Comparison of ENCODE assay signal across 24 cellular contexts in the genomic region with DNA sequence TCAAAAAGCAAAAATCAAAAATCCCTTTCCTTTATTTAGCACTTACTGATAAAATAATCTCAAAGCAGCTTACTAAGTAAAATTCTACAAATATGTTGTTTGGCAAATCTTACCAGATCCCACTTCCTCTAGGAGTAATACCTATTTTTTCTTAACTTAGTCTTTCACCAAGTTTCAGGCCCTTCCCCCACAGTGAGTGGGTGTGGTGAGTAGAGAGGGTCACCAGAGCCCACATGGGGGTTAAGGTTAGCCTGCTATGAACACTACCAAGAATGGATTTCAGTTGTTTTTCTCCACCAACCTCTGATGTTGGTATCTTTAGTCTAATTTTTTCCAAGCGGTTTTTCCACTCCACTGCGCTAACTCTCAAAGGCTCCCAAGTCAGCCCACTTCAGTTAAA. TPM values are rescaled to one million over a fixed set of nuclear protein-coding genes. Genes with fewer than 3 reads are reported as not detected.
DNase-seq lines count a peak whose midpoint lies in the region; ATAC-seq, FAIRE-seq and TF ChIP-seq lines count a peak whose summit lies in the region.
"Had no signal": no experiment of that assay in that cellular context is flagged by ENCODE, and none has a peak within 500 bp of the region (broad histone marks: within the 10 kb centered on the region; RNA-seq: fewer than 3 reads in every experiment).

No MANE protein-coding gene starts in this region.

- BruUV-seq in K562 (replicated peaks; lab: Mats Ljungman, UMichigan), result no TSS peak

- H3K4me3 Mint-ChIP-seq in activated CD4-positive, alpha-beta memory T cell treated with anti-CD3 and anti-CD28 coated beads for 36 hours, result no peak overlapping the region
- no peak overlapping the region for H3K4me3 Mint-ChIP-seq in activated CD4-positive, alpha-beta memory T cell treated with anti-CD3 and anti-CD28 coated beads, Interleukin-2, amount 10 ng/mL, durations not matched to agents 7 days and 5 days
- no peak overlapping the region for H3K4me3 Mint-ChIP-seq in WTC11
- H3K4me3 Mint-ChIP-seq: CD4-positive, alpha-beta T cell had no signal

- H3K9me1 ChIP-seq in K562 (ENCODE audit: control insufficient read depth, insufficient read depth, low read length), result no peaks in the 10 kb centered on the region

- intact Hi-C loops in activated CD4-positive, alpha-beta memory T cell treated with anti-CD3 and anti-CD28 coated beads for 36 hours (cut with micrococcal nuclease), result no loop called here
- intact Hi-C loops in K562 (cut with micrococcal nuclease) (no loop called here), thyroid gland (cut with DNase I) (no loop called here)

- peak; percentile 10 for DNase-seq in activated CD4-positive, alpha-beta memory T cell treated with anti-CD3 and anti-CD28 coated beads for 36 hours
- DNase-seq in activated CD4-positive, alpha-beta memory T cell treated with anti-CD3 and anti-CD28 coated beads, Interleukin-2, amount 10 ng/mL, durations not matched to agents 7 days and 5 days, result no peak
- DNase-seq in OCI-M1 (lab: John Stamatoyannopoulos, UW) (peak; percentile 4), K562 (ENCODE audit: extremely low read depth in 1 of 4, low spot score in 3 of 4) (peak in 2 of 4 experiments; percentile 15 to 23), RKO (ENCODE audit: low spot score) (no peak), WTC11 (ENCODE audit: low spot score) (no peak), thyroid gland (no peak)
- DNase-seq: AML-193; CD4-positive, alpha-beta T cell; IMR-90; NCI-H1048; NCI-H1417; NCI-H1694 treated with DMSO at 0.1 percent for 48 hours; NCI-H2081; NCI-H2227 treated with DMSO at 0.1 percent for 48 hours; NCI-H526 treated with DMSO at 0.1 percent for 48 hours; SHP77 treated with DMSO at 0.1 percent for 48 hours had no signal

- no peak for TF ChIP-seq POLR2A in K562 (conservative IDR thresholded peaks at IDR 0.05)
- no peak for TF ChIP-seq POLR2A in thyroid gland (IDR thresholded peaks at IDR 0.05)

- no peaks in the 10 kb centered on the region for H3K27me3 Mint-ChIP-seq in activated CD4-positive, alpha-beta memory T cell treated with anti-CD3 and anti-CD28 coated beads for 36 hours
- H3K27me3 Mint-ChIP-seq in activated CD4-positive, alpha-beta memory T cell treated with anti-CD3 and anti-CD28 coated beads, Interleukin-2, amount 10 ng/mL, durations not matched to agents 7 days and 5 days, result no peaks in the 10 kb centered on the region
- no peaks in the 10 kb centered on the region for H3K27me3 Mint-ChIP-seq in WTC11 (ENCODE audit: low read depth)
- H3K27me3 Mint-ChIP-seq: CD4-positive, alpha-beta T cell had no signal

- in situ Hi-C loops in K562 (cut with MboI), result no loop called here

- H3K27ac Mint-ChIP-seq in activated CD4-positive, alpha-beta memory T cell treated with anti-CD3 and anti-CD28 coated beads for 36 hours, result no peak overlapping the region
- H3K27ac Mint-ChIP-seq in activated CD4-positive, alpha-beta memory T cell treated with anti-CD3 and anti-CD28 coated beads, Interleukin-2, amount 10 ng/mL, durations not matched to agents 7 days and 5 days, result no peak overlapping the region
- H3K27ac Mint-ChIP-seq in WTC11, result no peak overlapping the region
- H3K27ac Mint-ChIP-seq: CD4-positive, alpha-beta T cell had no signal

- H3K27ac ChIP-seq in KMS-11 (no peak overlapping the region), K562 (ENCODE audit: extremely low read depth, low read depth, low read length) (no peak overlapping the region), thyroid gland (no peak overlapping the region)
- H3K27ac ChIP-seq: A549; BLaER1 treated with 17β-estradiol and CSF1 and Interleukin-3, amounts not matched to agents 10 nM and 100 nM had no signal

- 73% methylated on average over 2 of the region's 2 CpGs for WGBS in K562 (ENCODE audit: insufficient coverage, low coverage, missing lambda C conversion rate)
- 94 to 96% methylated on average over 2 of the region's 2 CpGs for WGBS in thyroid gland, 2 donors

- H4K20me1 ChIP-seq in KMS-11 (ENCODE audit: insufficient read depth) (peaks cover 24% of the 10 kb centered on the region; the same call in 1 of the 2 replicates), K562 (replicated peaks; ENCODE audit: control insufficient read depth, insufficient read depth, low read length) (no peaks in the 10 kb centered on the region)

- H3K27me3 ChIP-seq in KMS-11 (ENCODE audit: insufficient read depth, low read depth) (no peaks in the 10 kb centered on the region), K562 (ENCODE audit: control insufficient read depth in 2 of 2, insufficient read depth in 2 of 2, low read length in 2 of 2) (no peaks in the 10 kb centered on the region), thyroid gland (no peaks in the 10 kb centered on the region)
- H3K27me3 ChIP-seq: BLaER1 treated with 17β-estradiol and CSF1 and Interleukin-3, amounts not matched to agents 10 nM and 100 nM had no signal

- ATAC-seq in K562 (peak; percentile 41), WTC11 (no peak)
- ATAC-seq: A549, Panc1 had no signal

- H3K9me3 ChIP-seq in K562 (replicated peaks; ENCODE audit: control insufficient read depth, insufficient read depth, low read depth, low read length) (peaks cover 6% of the 10 kb centered on the region), thyroid gland (no peaks in the 10 kb centered on the region)

- H3K4me2 ChIP-seq in KMS-11 (0 out of 2 replicates have a peak overlapping the region, but pooled peaks have one; percentile 34), K562 (ENCODE audit: insufficient read depth, low read length) (no peak overlapping the region)
- H3K4me2 ChIP-seq: A549 had no signal

- TF ChIP-seq RAD21 in K562 (CRISPR knock-in tag; conservative IDR thresholded peaks at IDR 0.05 in 1 of 2, IDR thresholded peaks at IDR 0.05 in 1 of 2), result no peak

- POLR2A ChIA-PET in activated CD4-positive, alpha-beta memory T cell treated with anti-CD3 and anti-CD28 coated beads for 36 hours (lab: Charles Lee), result no interaction called here
- POLR2A ChIA-PET in activated CD4-positive, alpha-beta memory T cell treated with anti-CD3 and anti-CD28 coated beads, Interleukin-2, amount 10 ng/mL, durations not matched to agents 7 days and 5 days (lab: Charles Lee), result no interaction called here
- POLR2A ChIA-PET in K562 (lab: Yijun Ruan, JAX) (no interaction called here), WTC11 (lab: Charles Lee) (no interaction called here)

- peaks cover 23% of the 10 kb centered on the region for H3K36me3 Mint-ChIP-seq in activated CD4-positive, alpha-beta memory T cell treated with anti-CD3 and anti-CD28 coated beads for 36 hours
- peaks cover 27% of the 10 kb centered on the region for H3K36me3 Mint-ChIP-seq in activated CD4-positive, alpha-beta memory T cell treated with anti-CD3 and anti-CD28 coated beads, Interleukin-2, amount 10 ng/mL, durations not matched to agents 7 days and 5 days (ENCODE audit: low read depth)
- peaks cover 29% of the 10 kb centered on the region for H3K36me3 Mint-ChIP-seq in WTC11

- H3K9ac ChIP-seq in KMS-11 (no peak overlapping the region), K562 (ENCODE audit: insufficient read depth in 1 of 2, low read depth in 2 of 2, low read length in 2 of 2) (no peak overlapping the region)
- H3K9ac ChIP-seq: BLaER1 treated with 17β-estradiol and CSF1 and Interleukin-3, amounts not matched to agents 10 nM and 100 nM had no signal

- CTCF ChIA-PET in activated CD4-positive, alpha-beta memory T cell treated with anti-CD3 and anti-CD28 coated beads for 36 hours (lab: Charles Lee), result interaction anchor here (0.8 kb wide), 1 partner anchor 1518 kb away, joined by 3 read pairs; no protein-coding TSS in a partner anchor
- CTCF ChIA-PET in activated CD4-positive, alpha-beta memory T cell treated with anti-CD3 and anti-CD28 coated beads, Interleukin-2, amount 10 ng/mL, durations not matched to agents 7 days and 5 days (lab: Charles Lee), result no interaction called here
- CTCF ChIA-PET in K562 (lab: Yijun Ruan, JAX; ENCODE audit: low intra/inter-chr PET ratio), result no interaction called here
- CTCF ChIA-PET in WTC11 (lab: Charles Lee), result no interaction called here

- H3K36me3 ChIP-seq in KMS-11 (ENCODE audit: insufficient read depth) (no peaks in the 10 kb centered on the region), K562 (ENCODE audit: control insufficient read depth, insufficient read depth, low read length) (peaks cover 18% of the 10 kb centered on the region), thyroid gland (peaks cover 3 to 9% of the 10 kb centered on the region in 2 donors)

- no peak for TF ChIP-seq EP300 in K562 (IDR thresholded peaks at IDR 0.05; ENCODE audit: low read length)

- H3K4me1 ChIP-seq in KMS-11 (ENCODE audit: low read depth, poor library complexity, severe bottlenecking) (peaks cover 41% of the 10 kb centered on the region), K562 (replicated peaks in 1 of 2; ENCODE audit: control insufficient read depth in 2 of 2, insufficient read depth in 2 of 2, low read length in 2 of 2) (peaks cover 0 to 21% of the 10 kb centered on the region in 2 experiments; a peak in 4 of 5 replicates), thyroid gland (peaks cover 0 to under 1% of the 10 kb centered on the region in 2 donors)
- H3K4me1 ChIP-seq: A549 had no signal

- H3K4me3 ChIP-seq in KMS-11 (IDR thresholded peaks at IDR 0.05; ENCODE audit: insufficient read depth, low read depth, low read length) (no peak overlapping the region), K562 (no peak overlapping the region), thyroid gland (replicated peaks in 1 of 3) (no peak overlapping the region)
- H3K4me3 ChIP-seq: A549; BLaER1 treated with 17β-estradiol and CSF1 and Interleukin-3, amounts not matched to agents 10 nM and 100 nM had no signal

- peaks cover 31% of the 10 kb centered on the region for H3K4me1 Mint-ChIP-seq in activated CD4-positive, alpha-beta memory T cell treated with anti-CD3 and anti-CD28 coated beads for 36 hours (ENCODE audit: low read depth)
- peaks cover 19% of the 10 kb centered on the region for H3K4me1 Mint-ChIP-seq in activated CD4-positive, alpha-beta memory T cell treated with anti-CD3 and anti-CD28 coated beads, Interleukin-2, amount 10 ng/mL, durations not matched to agents 7 days and 5 days
- peaks cover 48% of the 10 kb centered on the region for H3K4me1 Mint-ChIP-seq in WTC11

- TF ChIP-seq CTCF in KMS-11 (conservative IDR thresholded peaks at IDR 0.05; ENCODE audit: low read depth, low read length), result no peak
- no peak for TF ChIP-seq CTCF in K562 (IDR thresholded peaks at IDR 0.05 in 2 of 3, conservative IDR thresholded peaks at IDR 0.05 in 1 of 3; ENCODE audit: insufficient read depth in 2 of 3, low read depth in 1 of 3, low read length in 3 of 3)
- TF ChIP-seq CTCF in WTC11 (IDR thresholded peaks at IDR 0.05), result no peak
- TF ChIP-seq CTCF in thyroid gland (IDR thresholded peaks at IDR 0.05), result no peak

- peaks cover 6% of the 10 kb centered on the region for H3K9me3 Mint-ChIP-seq in activated CD4-positive, alpha-beta memory T cell treated with anti-CD3 and anti-CD28 coated beads for 36 hours
- peaks cover 10% of the 10 kb centered on the region for H3K9me3 Mint-ChIP-seq in activated CD4-positive, alpha-beta memory T cell treated with anti-CD3 and anti-CD28 coated beads, Interleukin-2, amount 10 ng/mL, durations not matched to agents 7 days and 5 days
- peaks cover 21% of the 10 kb centered on the region for H3K9me3 Mint-ChIP-seq in WTC11

- H2AFZ ChIP-seq in KMS-11 (ENCODE audit: low read depth) (no peak overlapping the region), K562 (ENCODE audit: low read depth, low read length) (no peak overlapping the region)

- FAIRE-seq in K562 (lab: Jason Lieb, UNC), result no peak
- FAIRE-seq: A549, D721Med, GM19239, H54 had no signal

- peaks cover 78% of the 10 kb centered on the region for H3K79me2 ChIP-seq in KMS-11 (ENCODE audit: insufficient read depth, low read depth)
- H3K79me2 ChIP-seq in K562 (ENCODE audit: control insufficient read depth, insufficient read depth, low read length), result peaks cover 86% of the 10 kb centered on the region

RNA-seq across cellular contexts. Expression of a gene that starts 23.2 kb away (rescaled TPM):
- total RNA-seq in activated CD4-positive, alpha-beta memory T cell treated with anti-CD3 and anti-CD28 coated beads for 36 hours, result 10 to 100 TPM; 19.7 to 22.1 TPM
- 10 to 100 TPM; 20.3 to 21.3 TPM for total RNA-seq in activated CD4-positive, alpha-beta memory T cell treated with anti-CD3 and anti-CD28 coated beads, Interleukin-2, amount 10 ng/mL, durations not matched to agents 7 days and 5 days
- 36.2 and 82.6 TPM in 2 replicates for total RNA-seq in K562 (2011; cell fraction: chromatin; rRNA removed; ENCODE audit: low replicate concordance)
- 16.4 and 20.0 TPM in 2 replicates for total RNA-seq in K562 (2011; cell fraction: nucleolus; rRNA removed)
- 45.8 and 72.1 TPM in 2 replicates for total RNA-seq in K562 (2011; cell fraction: nucleoplasm; rRNA removed)
- total RNA-seq in K562 (2014; rRNA removed) (12.0 and 12.5 TPM in 2 replicates), K562 (2014; rRNA removed; fragmentation: Illumina TruSeq; extraction: Trizol) (19.3 and 22.7 TPM in 2 replicates), K562 (2015; rRNA removed; fragmentation: Illumina TruSeq; extraction: Trizol) (19.0 and 19.1 TPM in 2 replicates), K562 (2021) (21.3 and 23.9 TPM in 2 replicates), WTC11 (2021) (50.7 to 60.6 TPM (median 57.8 TPM) in 3 replicates), thyroid gland (10 to 100 TPM; 38.7 to 81.6 (median 42.3) TPM)
- polyA plus RNA-seq in K562 (2011; rRNA removed) (9.4 and 11.7 TPM in 2 replicates), K562 (2014; fragmentation: Illumina TruSeq; extraction: Trizol) (15.9 and 19.0 TPM in 2 replicates), K562 (2014; fragmentation: Nextera tagmentation; extraction: Ambion mirVana) (1 to 10 TPM; 2.9 to 3.0 TPM), K562 (2014; rRNA removed) (7.6 and 9.1 TPM in 2 replicates)
- polyA plus RNA-seq in K562 (2011; cell fraction: cytosol; rRNA removed), result 4.3 and 6.1 TPM in 2 replicates
- polyA plus RNA-seq in K562 (2011; cell fraction: nucleus; rRNA removed), result 32.0 and 34.2 TPM in 2 replicates
- 7.6 and 10.3 TPM in 2 replicates for polyA plus RNA-seq in K562 (2012)
- 16.1 and 16.3 TPM in 2 replicates for polyA minus RNA-seq in K562 (2011; rRNA and poly(A)+ RNA removed)
- polyA minus RNA-seq in K562 (2011; cell fraction: cytosol; rRNA and poly(A)+ RNA removed), result 5.3 and 7.3 TPM in 2 replicates
- polyA minus RNA-seq in K562 (2011; cell fraction: nucleus; rRNA and poly(A)+ RNA removed), result 23.2 and 48.8 TPM in 2 replicates

RNA-seq across cellular contexts. Expression of a gene that starts 23.3 kb away (rescaled TPM):
- under 1 TPM; 0.46 to 0.69 TPM for total RNA-seq in activated CD4-positive, alpha-beta memory T cell treated with anti-CD3 and anti-CD28 coated beads for 36 hours
- under 1 TPM; 0.35 to 0.55 TPM for total RNA-seq in activated CD4-positive, alpha-beta memory T cell treated with anti-CD3 and anti-CD28 coated beads, Interleukin-2, amount 10 ng/mL, durations not matched to agents 7 days and 5 days
- total RNA-seq in K562 (2011; cell fraction: chromatin; rRNA removed; ENCODE audit: low replicate concordance), result 0.39 TPM in 1 of 2 replicates, not detected in the other
- total RNA-seq in K562 (2011; cell fraction: nucleolus; rRNA removed), result 0.83 TPM in 1 of 2 replicates, not detected in the other
- 1.1 TPM in 1 of 2 replicates, not detected in the other for total RNA-seq in K562 (2011; cell fraction: nucleoplasm; rRNA removed)
- total RNA-seq in K562 (2014; rRNA removed), result 0.29 and 0.77 TPM in 2 replicates
- 0.36 and 0.51 TPM in 2 replicates for total RNA-seq in K562 (2014; rRNA removed; fragmentation: Illumina TruSeq; extraction: Trizol)
- 0.53 and 1.2 TPM in 2 replicates for total RNA-seq in K562 (2015; rRNA removed; fragmentation: Illumina TruSeq; extraction: Trizol)
- 0.40 and 0.91 TPM in 2 replicates for total RNA-seq in K562 (2021)
- 0.19 and 0.54 TPM in 2 replicates for polyA plus RNA-seq in K562 (2011; rRNA removed)
- 0.22 and 0.29 TPM in 2 replicates for polyA plus RNA-seq in K562 (2011; cell fraction: cytosol; rRNA removed)
- polyA plus RNA-seq in K562 (2011; cell fraction: nucleus; rRNA removed), result 0.66 and 0.81 TPM in 2 replicates
- polyA plus RNA-seq in K562 (2012), result 0.70 and 1.7 TPM in 2 replicates
- 0.15 and 0.25 TPM in 2 replicates for polyA plus RNA-seq in K562 (2014; fragmentation: Illumina TruSeq; extraction: Trizol)
- under 1 TPM; 0.08 to 0.11 TPM for polyA plus RNA-seq in K562 (2014; fragmentation: Nextera tagmentation; extraction: Ambion mirVana)
- 0.47 and 0.48 TPM in 2 replicates for polyA plus RNA-seq in K562 (2014; rRNA removed)
- 0.15 and 0.32 TPM in 2 replicates for polyA minus RNA-seq in K562 (2011; rRNA and poly(A)+ RNA removed)
- 0.76 TPM in 1 of 2 replicates, not detected in the other for polyA minus RNA-seq in K562 (2011; cell fraction: cytosol; rRNA and poly(A)+ RNA removed)
- 0.44 and 1.1 TPM in 2 replicates for polyA minus RNA-seq in K562 (2011; cell fraction: nucleus; rRNA and poly(A)+ RNA removed)
- 9.9 to 12.1 TPM (median 11.7 TPM) in 3 replicates for total RNA-seq in WTC11 (2021)
- 100 to 1,000 TPM in 1 of 4 donors, 10 to 100 TPM in 3; 11.3 to 104 (median 63.3) TPM for total RNA-seq in thyroid gland

Comparison
In these comparisons a context has a peak if more than half of its experiments do, and no peak if none do; other contexts are left out.
1. DNase-seq: peak in activated CD4-positive, alpha-beta memory T cell treated with anti-CD3 and anti-CD28 coated beads for 36 hours (single experiment) and OCI-M1 (single experiment); none in activated CD4-positive, alpha-beta memory T cell treated with anti-CD3 and anti-CD28 coated beads, Interleukin-2, amount 10 ng/mL, durations not matched to agents 7 days and 5 days (single experiment), RKO (single experiment), WTC11 (single experiment) and thyroid gland (0 of 2).